ENCODE assay signal across 9 cellular contexts in the genomic region with DNA sequence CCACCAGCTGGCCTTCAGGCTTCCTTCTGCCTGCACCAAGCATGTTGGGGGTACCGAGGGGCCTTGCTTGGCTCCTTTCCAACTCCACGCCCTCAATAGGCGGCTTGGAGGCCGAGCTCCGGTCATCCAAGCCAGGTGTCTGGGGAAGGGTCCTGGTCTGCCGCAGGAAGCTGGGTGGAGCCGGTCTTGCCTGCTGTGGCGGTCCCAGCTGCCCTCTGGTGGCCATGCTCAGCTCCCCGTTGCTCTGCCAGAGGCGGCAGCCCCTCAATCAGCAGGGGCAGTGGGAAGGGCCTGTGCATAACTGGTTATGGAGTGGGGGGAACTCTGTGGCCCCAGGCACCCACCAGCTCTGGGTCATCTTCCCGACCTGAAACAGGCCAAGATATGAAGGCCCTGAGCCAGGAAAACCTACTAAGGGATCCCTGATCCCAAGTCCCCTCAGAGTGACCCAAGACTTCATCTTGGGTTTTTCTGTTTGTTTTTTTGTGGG. TPM values are rescaled to one million over a fixed set of nuclear protein-coding genes. Genes with fewer than 3 reads are reported as not detected.
DNase-seq lines count a peak whose midpoint lies in the region; ATAC-seq and FAIRE-seq lines count a peak whose summit lies in the region.
"Had no signal": no experiment of that assay in that cellular context is flagged by ENCODE, and none has a peak within 500 bp of the region (broad histone marks: within the 10 kb centered on the region; RNA-seq: fewer than 3 reads in every experiment).

No MANE protein-coding gene starts in this region.

- no peak overlapping the region for H3K4me3 Mint-ChIP-seq in activated CD8-positive, alpha-beta memory T cell treated with anti-CD3 and anti-CD28 coated beads, Interleukin-2, amount 10 ng/mL, durations not matched to agents 7 days and 5 days
- no peak overlapping the region for H3K4me3 Mint-ChIP-seq in stimulated activated memory B cell treated with anti-CD40 and anti-IgM and Interleukin-4, amounts not matched to agents 10 μg/mL and 1 μg/mL and 100 μg/mL, for 72 hours

- peaks cover 14% of the 10 kb centered on the region for H3K4me1 Mint-ChIP-seq in activated CD8-positive, alpha-beta memory T cell treated with anti-CD3 and anti-CD28 coated beads, Interleukin-2, amount 10 ng/mL, durations not matched to agents 7 days and 5 days
- peaks cover 10% of the 10 kb centered on the region for H3K4me1 Mint-ChIP-seq in stimulated activated memory B cell treated with anti-CD40 and anti-IgM and Interleukin-4, amounts not matched to agents 10 μg/mL and 1 μg/mL and 100 μg/mL, for 72 hours

- intact Hi-C loops in head of caudate nucleus (cut with DNase I), result loop anchor here (2.0 kb wide), 1 partner anchor 45 kb away; no protein-coding TSS in a partner anchor

- no peak overlapping the region for H3K27ac Mint-ChIP-seq in activated CD8-positive, alpha-beta memory T cell treated with anti-CD3 and anti-CD28 coated beads, Interleukin-2, amount 10 ng/mL, durations not matched to agents 7 days and 5 days
- no peak overlapping the region for H3K27ac Mint-ChIP-seq in stimulated activated memory B cell treated with anti-CD40 and anti-IgM and Interleukin-4, amounts not matched to agents 10 μg/mL and 1 μg/mL and 100 μg/mL, for 72 hours

- CTCF ChIA-PET in activated CD8-positive, alpha-beta memory T cell treated with anti-CD3 and anti-CD28 coated beads, Interleukin-2, amount 10 ng/mL, durations not matched to agents 7 days and 5 days (lab: Charles Lee), result interaction anchor here (0.9 to 6.0 kb wide), 15 partner anchors 8 to 283 kb away, joined by 3 to 97 read pairs (median 4); no protein-coding TSS in a partner anchor

- no peaks in the 10 kb centered on the region for H3K9me3 Mint-ChIP-seq in activated CD8-positive, alpha-beta memory T cell treated with anti-CD3 and anti-CD28 coated beads, Interleukin-2, amount 10 ng/mL, durations not matched to agents 7 days and 5 days (ENCODE audit: low read depth)
- no peaks in the 10 kb centered on the region for H3K9me3 Mint-ChIP-seq in stimulated activated memory B cell treated with anti-CD40 and anti-IgM and Interleukin-4, amounts not matched to agents 10 μg/mL and 1 μg/mL and 100 μg/mL, for 72 hours
- H3K9me3 Mint-ChIP-seq: IgD-negative memory B cell had no signal

- no peak for FAIRE-seq in HTR-8/SVneo (lab: Jason Lieb, UNC)

- ATAC-seq in activated CD8-positive, alpha-beta memory T cell treated with anti-CD3 and anti-CD28 coated beads, Interleukin-2, amount 10 ng/mL, durations not matched to agents 7 days and 5 days, result no peak
- no peak for ATAC-seq in stimulated activated memory B cell treated with anti-CD40 and anti-IgM and Interleukin-4, amounts not matched to agents 10 μg/mL and 1 μg/mL and 100 μg/mL, for 72 hours

- H3K27me3 Mint-ChIP-seq in activated CD8-positive, alpha-beta memory T cell treated with anti-CD3 and anti-CD28 coated beads, Interleukin-2, amount 10 ng/mL, durations not matched to agents 7 days and 5 days, result peaks cover 32% of the 10 kb centered on the region
- peaks cover 9% of the 10 kb centered on the region for H3K27me3 Mint-ChIP-seq in stimulated activated memory B cell treated with anti-CD40 and anti-IgM and Interleukin-4, amounts not matched to agents 10 μg/mL and 1 μg/mL and 100 μg/mL, for 72 hours
- H3K27me3 Mint-ChIP-seq: IgD-negative memory B cell had no signal

- DNase-seq in CD1c-positive myeloid dendritic cell (ENCODE audit: extremely low spot score) (peak; percentile 61), HTR-8/SVneo (ENCODE audit: insufficient read length, low spot score) (peak; percentile 53), head of caudate nucleus (peak in 40 of 42 donors; percentile 42 to 86 (median 68)), retina (peak; percentile 88), SIG-M5 (lab: John Stamatoyannopoulos, UW) (no peak), HCEC 1CT (no peak)
- peak; percentile 66 for DNase-seq in activated CD8-positive, alpha-beta memory T cell treated with anti-CD3 and anti-CD28 coated beads, Interleukin-2, amount 10 ng/mL, durations not matched to agents 7 days and 5 days

- no peaks in the 10 kb centered on the region for H3K36me3 Mint-ChIP-seq in activated CD8-positive, alpha-beta memory T cell treated with anti-CD3 and anti-CD28 coated beads, Interleukin-2, amount 10 ng/mL, durations not matched to agents 7 days and 5 days
- no peaks in the 10 kb centered on the region for H3K36me3 Mint-ChIP-seq in stimulated activated memory B cell treated with anti-CD40 and anti-IgM and Interleukin-4, amounts not matched to agents 10 μg/mL and 1 μg/mL and 100 μg/mL, for 72 hours
- H3K36me3 Mint-ChIP-seq: IgD-negative memory B cell had no signal

RNA-seq across cellular contexts. Expression of a gene that starts 3.2 kb away (rescaled TPM):
- total RNA-seq in activated CD8-positive, alpha-beta memory T cell treated with anti-CD3 and anti-CD28 coated beads, Interleukin-2, amount 10 ng/mL, durations not matched to agents 7 days and 5 days, result under 1 TPM; 0.50 to 0.70 TPM

RNA-seq across cellular contexts. Expression of a gene that starts 7.5 kb away (rescaled TPM):
- total RNA-seq in activated CD8-positive, alpha-beta memory T cell treated with anti-CD3 and anti-CD28 coated beads, Interleukin-2, amount 10 ng/mL, durations not matched to agents 7 days and 5 days, result 10 to 100 TPM; 36.7 to 44.5 TPM

Comparison
In these comparisons a context has a peak if more than half of its experiments do, and no peak if none do; other contexts are left out.
1. DNase-seq: peak in CD1c-positive myeloid dendritic cell (single experiment), HTR-8/SVneo (single experiment), activated CD8-positive, alpha-beta memory T cell treated with anti-CD3 and anti-CD28 coated beads, Interleukin-2, amount 10 ng/mL, durations not matched to agents 7 days and 5 days (single experiment), head of caudate nucleus (40 of 42) and retina (single experiment); none in SIG-M5 (single experiment) and HCEC 1CT (single experiment).